ENCODE assay signal across 1 cellular context in genomic region chr2:74384051-74384450, GRCh38.
TF ChIP-seq lines count a peak whose summit lies in the region.

No MANE protein-coding gene starts in this region.

TF ChIP-seq in endothelial cell of umbilical vein, 7 proteins besides CTCF, POLR2A, EP300 and RAD21:
- no peak for TF ChIP-seq MAX (IDR thresholded peaks at IDR 0.05; ENCODE audit: insufficient read depth, insufficient read length)
- no peak for TF ChIP-seq MYC (IDR thresholded peaks at IDR 0.05; ENCODE audit: low read depth, low read length)
- no peak for TF ChIP-seq JUN (IDR thresholded peaks at IDR 0.05; ENCODE audit: borderline replicate concordance, insufficient read depth, insufficient read length, low read depth)
